Comparison of ENCODE assay signal across 8 cellular contexts in genomic region chr3:23999012-23999641, GRCh38. TPM values are rescaled to one million over a fixed set of nuclear protein-coding genes. Genes with fewer than 3 reads are reported as not detected.
DNase-seq lines count a peak whose midpoint lies in the region; ATAC-seq, FAIRE-seq and TF ChIP-seq lines count a peak whose summit lies in the region.

No MANE protein-coding gene starts in this region.

- H3K27ac Mint-ChIP-seq in immature natural killer cell: peak overlapping the region in 1 of 6 donors; percentile 26

- under 1% methylated on average over 5 of the region's 5 CpGs for WGBS in GM12878 (ENCODE audit: insufficient coverage, insufficient replicate concordance, low lambda C conversion rate, missing lambda C conversion rate)

- CTCF ChIA-PET in GM12878 (lab: Yijun Ruan, JAX): interaction anchor here (0.7 to 3.7 kb wide), 17 partner anchors 14 to 525 kb away, joined by 3 to 15 read pairs (median 3); no protein-coding TSS in a partner anchor

- intact Hi-C loops in GM12878 (cut with micrococcal nuclease; ENCODE audit: unreplicated experiment): loop anchor here (1.0 to 5.0 kb wide), 2 partner anchors 107 to 239 kb away; no protein-coding TSS in a partner anchor

- SMC1A ChIA-PET in GM12878 (lab: Charles Lee; ENCODE audit: uncharacterized antibody, unreplicated experiment): interaction anchor here (0.7 to 1.8 kb wide), 13 partner anchors 12 to 265 kb away, joined by 3 to 7 read pairs (median 3); no protein-coding TSS in a partner anchor

- DNase-seq in GM12865 (ENCODE audit: low read depth): peak; percentile 65
- DNase-seq in Jurkat, Clone E6-1 (ENCODE audit: low read depth, low spot score): peak; percentile 23
- DNase-seq in T-helper 1 cell: peak in 3 of 5 donors; percentile 18 to 40 (median 20)
- no peak for DNase-seq in GM12878 (ENCODE audit: low read depth, low spot score)
- peak; percentile 17 to 22 (median 18) for DNase-seq in immature natural killer cell
- DNase-seq in stimulated activated CD4-positive, alpha-beta T cell treated with anti-CD3 and anti-CD28 coated beads, Interleukin-1b, Interleukin-23, amount 100 ng/mL, for 24 hours (ENCODE audit: low read depth in 4 of 4, low spot score in 1 of 4): peak; percentile 42 to 54 (median 52)
- no peak for DNase-seq in NCI-H128 (lab: John Stamatoyannopoulos, UW; ENCODE audit: unreplicated experiment)

- FAIRE-seq in A204.1 (lab: Jason Lieb, UNC): peak; percentile 75
- FAIRE-seq in GM12878 (lab: Jason Lieb, UNC): peak; percentile 79

- peak overlapping the region in 1 of 5 donors; percentile 5 for H3K4me3 Mint-ChIP-seq in immature natural killer cell

- TF ChIP-seq CTCF in GM12865 (IDR thresholded peaks at IDR 0.05; ENCODE audit: insufficient read depth, low read depth, low read length, missing control alignments) (peak; percentile 90), GM12878 (IDR thresholded peaks at IDR 0.05 in 2 of 3, conservative IDR thresholded peaks at IDR 0.05 in 1 of 3; ENCODE audit: control insufficient read depth in 2 of 3, extremely low read depth in 1 of 3, insufficient read depth in 1 of 3, low read depth in 3 of 3, low read length in 3 of 3) (peak; percentile 88 to 97 (median 96))

- H3K27ac ChIP-seq in GM12878 (ENCODE audit: control insufficient read depth, insufficient read depth): no peak overlapping the region

- H3K9me3 ChIP-seq in GM12878 (replicated peaks; ENCODE audit: control insufficient read depth, insufficient read depth, low read length): no peaks in the 10 kb centered on the region

- no peaks in the 10 kb centered on the region; a peak in 1 of 4 replicates for H3K27me3 ChIP-seq in GM12878 (replicated peaks in 1 of 2; ENCODE audit: control insufficient read depth in 2 of 2, insufficient read depth in 2 of 2, low read length in 1 of 2)

- H3K4me1 Mint-ChIP-seq in immature natural killer cell: peaks cover 1 to 3% of the 10 kb centered on the region in 2 donors

- peak; percentile 72 for ATAC-seq in GM12878

- peaks cover 0 to 2% (median 0%) of the 10 kb centered on the region in 6 donors for H3K9me3 Mint-ChIP-seq in immature natural killer cell

- H3K36me3 Mint-ChIP-seq in immature natural killer cell: no peaks in the 10 kb centered on the region

- TF ChIP-seq RAD21 in GM12878 (IDR thresholded peaks at IDR 0.05; ENCODE audit: insufficient read depth, low read depth, low read length): peak; percentile 100

- H2AFZ ChIP-seq in GM12878 (ENCODE audit: control insufficient read depth, low read depth, low read length): no peak overlapping the region

- peaks cover 0 to 2% (median 0%) of the 10 kb centered on the region in 3 donors for H3K27me3 Mint-ChIP-seq in immature natural killer cell (ENCODE audit: low read depth in 3 of 3)

- H3K79me2 ChIP-seq in GM12878 (ENCODE audit: control insufficient read depth, insufficient read depth, low read length): no peaks in the 10 kb centered on the region

- H3K36me3 ChIP-seq in GM12878 (ENCODE audit: control insufficient read depth in 2 of 2, insufficient read depth in 2 of 2, low read length in 1 of 2): no peaks in the 10 kb centered on the region

- no peak overlapping the region for H3K4me2 ChIP-seq in GM12878 (ENCODE audit: control insufficient read depth, insufficient read depth)

- no peaks in the 10 kb centered on the region for H3K4me1 ChIP-seq in GM12878 (ENCODE audit: control insufficient read depth, insufficient read depth, low read length)

- in situ Hi-C loops in GM12878 (cut with MboI): no loop called here

- POLR2A ChIA-PET in GM12878 (lab: Charles Lee): interaction anchor here (0.7 kb wide), 1 partner anchor 88 kb away, joined by 4 read pairs; no protein-coding TSS in a partner anchor

- no peak for TF ChIP-seq EP300 in GM12878 (IDR thresholded peaks at IDR 0.05; ENCODE audit: borderline replicate concordance in 1 of 2, control insufficient read depth in 1 of 2, low read depth in 2 of 2, low read length in 2 of 2)

- no peak for TF ChIP-seq POLR2A in GM12878 (IDR thresholded peaks at IDR 0.05; ENCODE audit: low read depth, low read length)

- H3K4me3 ChIP-seq in GM12865 (ENCODE audit: low read depth, low read length) (no peak overlapping the region), GM12878 (no peak overlapping the region)
- H3K4me3 ChIP-seq in Jurkat, Clone E6-1 (ENCODE audit: low read length): no peak overlapping the region

- BruUV-seq in GM12878 (replicated peaks; lab: Mats Ljungman, UMichigan): no TSS peak

- no peaks in the 10 kb centered on the region for H4K20me1 ChIP-seq in GM12878 (ENCODE audit: control insufficient read depth, insufficient read depth)

- RAD21 ChIA-PET in GM12878 (lab: Charles Lee; ENCODE audit: unreplicated experiment): interaction anchor here (0.8 to 1.6 kb wide), 4 partner anchors 11 to 243 kb away, joined by 3 to 4 read pairs (median 3); no protein-coding TSS in a partner anchor

- H3K9ac ChIP-seq in GM12878 (ENCODE audit: control insufficient read depth, insufficient read depth, low read length): no peak overlapping the region

TF ChIP-seq in GM12878, 131 proteins besides CTCF, POLR2A, EP300 and RAD21:
- TF ChIP-seq YY1 (IDR thresholded peaks at IDR 0.05; ENCODE audit: low read depth, low read length): peak; percentile 62; the same call in 1 of the 2 replicates
- TF ChIP-seq SKIL (IDR thresholded peaks at IDR 0.05; ENCODE audit: low read depth, poor library complexity, severe bottlenecking): peak; percentile 28
- peak; percentile 93 for TF ChIP-seq SMC3 (IDR thresholded peaks at IDR 0.05; ENCODE audit: borderline replicate concordance, low read length)
- TF ChIP-seq, protein P1, sequence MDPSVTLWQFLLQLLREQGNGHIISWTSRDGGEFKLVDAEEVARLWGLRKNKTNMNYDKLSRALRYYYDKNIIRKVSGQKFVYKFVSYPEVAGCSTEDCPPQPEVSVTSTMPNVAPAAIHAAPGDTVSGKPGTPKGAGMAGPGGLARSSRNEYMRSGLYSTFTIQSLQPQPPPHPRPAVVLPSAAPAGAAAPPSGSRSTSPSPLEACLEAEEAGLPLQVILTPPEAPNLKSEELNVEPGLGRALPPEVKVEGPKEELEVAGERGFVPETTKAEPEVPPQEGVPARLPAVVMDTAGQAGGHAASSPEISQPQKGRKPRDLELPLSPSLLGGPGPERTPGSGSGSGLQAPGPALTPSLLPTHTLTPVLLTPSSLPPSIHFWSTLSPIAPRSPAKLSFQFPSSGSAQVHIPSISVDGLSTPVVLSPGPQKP (IDR thresholded peaks at IDR 0.05; ENCODE audit: low read depth, low read length): no peak
- TF ChIP-seq RUNX3 (IDR thresholded peaks at IDR 0.05; ENCODE audit: low read length): peak; percentile 18; the same call in 1 of the 2 replicates
- TF ChIP-seq EGR1 (IDR thresholded peaks at IDR 0.05; ENCODE audit: borderline replicate concordance in 1 of 2, low read depth in 2 of 2, low read length in 2 of 2): no peak
- TF ChIP-seq POU2F2 (IDR thresholded peaks at IDR 0.05; ENCODE audit: borderline replicate concordance, low read depth, low read length): 0 out of 3 replicates have a peak, but pooled peaks have one; percentile 45

RNA-seq across cellular contexts. Expression of gene NR1D2, which starts 54.0 kb away (rescaled TPM):
- polyA plus RNA-seq in Jurkat, Clone E6-1 (2012; ENCODE audit: insufficient read depth, insufficient read length): 8.2 TPM
- total RNA-seq in GM12878 (2013; cell fraction: nucleolus; rRNA removed): 12.0 and 12.2 TPM in 2 replicates
- total RNA-seq in GM12878 (2014; rRNA removed) (2.3 and 2.5 TPM in 2 replicates), GM12878 (2014; rRNA removed; fragmentation: Illumina TruSeq; extraction: Trizol) (3.7 TPM in 2 replicates), GM12878 (2021) (4.5 and 5.3 TPM in 2 replicates)
- 2.7 TPM for polyA plus RNA-seq in GM12878 (2011; ENCODE audit: low read depth)
- polyA plus RNA-seq in GM12878 (2011; rRNA removed) (3.9 and 5.4 TPM in 2 replicates), GM12878 (2014; fragmentation: Illumina TruSeq; extraction: Trizol) (3.5 and 5.4 TPM in 2 replicates), GM12878 (2014; fragmentation: Nextera tagmentation; extraction: Ambion mirVana) (1 to 10 TPM in 1 of 2 experiments, under 1 TPM in 1; 0.98 to 1.5 TPM), GM12878 (2014; rRNA removed) (1.5 TPM in 2 replicates), GM12878 (2016; fragmentation: Nextera tagmentation; extraction: Ambion mirVana) (1 to 10 TPM in 1 of 2 experiments, under 1 TPM in 1; 0.67 to 2.7 TPM), immature natural killer cell (10 to 100 TPM; 15.5 to 24.4 (median 16.2) TPM)
- 2.1 TPM in 2 replicates for polyA plus RNA-seq in GM12878 (2011; cell fraction: cytosol; rRNA removed)
- 2.0 TPM in 2 replicates for polyA plus RNA-seq in GM12878 (2011; cell fraction: nucleus; rRNA removed)
- polyA plus RNA-seq in GM12878 (2012): 4.1 and 5.1 TPM in 2 replicates
- 4.6 and 15.4 TPM in 2 replicates for polyA minus RNA-seq in GM12878 (2011; rRNA and poly(A)+ RNA removed)
- polyA minus RNA-seq in GM12878 (2011; cell fraction: cytosol; rRNA and poly(A)+ RNA removed): 3.3 and 6.5 TPM in 2 replicates
- polyA minus RNA-seq in GM12878 (2011; cell fraction: nucleus; rRNA and poly(A)+ RNA removed): 2.2 and 2.6 TPM in 2 replicates

Comparison
In these comparisons a context has a peak if more than half of its experiments do, and no peak if none do; other contexts are left out.
1. DNase-seq: peak in GM12865 (single experiment), Jurkat, Clone E6-1 (single experiment), T-helper 1 cell (3 of 5), immature natural killer cell (3 of 3) and stimulated activated CD4-positive, alpha-beta T cell treated with anti-CD3 and anti-CD28 coated beads, Interleukin-1b, Interleukin-23, amount 100 ng/mL, for 24 hours (4 of 4); none in GM12878 (single experiment) and NCI-H128 (single experiment).